20 cellular contexts compared by ENCODE assay signal in the genomic region with DNA sequence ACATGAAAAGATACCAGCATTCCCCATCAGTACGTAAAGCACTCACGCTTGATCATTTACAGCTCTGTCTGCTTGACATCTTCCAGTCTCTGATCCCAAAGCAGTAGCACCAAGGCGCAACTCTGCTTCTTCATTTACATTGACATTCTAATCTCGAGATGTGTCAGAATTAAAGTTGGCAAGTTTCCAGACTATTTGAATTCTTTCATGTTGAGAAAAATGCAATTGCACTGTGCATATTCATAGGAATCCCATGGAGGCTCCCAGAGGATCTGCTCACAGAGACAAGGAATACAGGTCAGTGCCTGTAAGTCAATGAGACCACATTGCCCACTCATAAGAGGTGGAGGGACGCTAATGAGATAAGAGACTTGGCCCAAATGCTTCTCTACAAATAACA.
DNase-seq lines count a peak whose midpoint lies in the region; ATAC-seq and TF ChIP-seq lines count a peak whose summit lies in the region.
"Had no signal": no experiment of that assay in that cellular context is flagged by ENCODE, and none has a peak within 500 bp of the region (broad histone marks: within the 10 kb centered on the region; RNA-seq: fewer than 3 reads in every experiment).

No MANE protein-coding gene starts in this region.

- H2BK15ac ChIP-seq in mesenchymal stem cell (ENCODE audit: low read depth, poor library complexity, severe bottlenecking), result no peak overlapping the region

- no peak for TF ChIP-seq POLR2A in tibial nerve (IDR thresholded peaks at IDR 0.05)

- H3K18ac ChIP-seq in mesenchymal stem cell (ENCODE audit: low read depth in 1 of 2, low read length in 2 of 2), result no peak overlapping the region

- H2BK5ac ChIP-seq in mesenchymal stem cell (ENCODE audit: low read depth, low read length, poor library complexity, severe bottlenecking), result no peak overlapping the region

- 39% methylated on average over 4 of the region's 5 CpGs for WGBS in mesenchymal stem cell
- 45 to 50% methylated on average over 5 of the region's 5 CpGs for WGBS in tibial nerve, 2 donors

- H2BK12ac ChIP-seq in mesenchymal stem cell (ENCODE audit: low read length in 2 of 2), result no peak overlapping the region

- H4K91ac ChIP-seq in mesenchymal stem cell (ENCODE audit: low read length), result no peak overlapping the region

- H3K4ac ChIP-seq in mesenchymal stem cell (ENCODE audit: low read depth in 1 of 2, low read length in 2 of 2), result no peak overlapping the region

- H2AFZ ChIP-seq in mesenchymal stem cell (ENCODE audit: low read depth, low read length), result no peak overlapping the region

- H3K27ac ChIP-seq in mesenchymal stem cell (ENCODE audit: low read length, poor library complexity, severe bottlenecking) (no peak overlapping the region), tibial nerve (no peak overlapping the region)
- H3K27ac ChIP-seq: epithelial cell of prostate, lower lobe of right lung, ovary had no signal

- TF ChIP-seq EP300 in tibial nerve (IDR thresholded peaks at IDR 0.05), result no peak

- no peaks in the 10 kb centered on the region for H3K36me3 ChIP-seq in mesenchymal stem cell (ENCODE audit: control insufficient read depth in 1 of 2, insufficient read depth in 2 of 2, low read depth in 1 of 2, low read length in 2 of 2)
- H3K36me3 ChIP-seq in tibial nerve, result no peaks in the 10 kb centered on the region
- H3K36me3 ChIP-seq: lower lobe of right lung, ovary had no signal

- ATAC-seq in HG03439 (IDR thresholded peaks at IDR 0.05; ENCODE audit: unreplicated experiment), result no peak
- ATAC-seq: lower lobe of right lung had no signal

- no peaks in the 10 kb centered on the region for H3K4me1 ChIP-seq in mesenchymal stem cell (ENCODE audit: control insufficient read depth, insufficient read depth, low read depth, low read length)
- peaks cover 0 to 34% (median 0%) of the 10 kb centered on the region in 4 donors for H3K4me1 ChIP-seq in tibial nerve
- H3K4me1 ChIP-seq: lower lobe of right lung had no signal

- H2AK5ac ChIP-seq in mesenchymal stem cell (ENCODE audit: low read length, severe bottlenecking), result no peak overlapping the region

- no peak overlapping the region for H3K14ac ChIP-seq in mesenchymal stem cell (ENCODE audit: low read length in 2 of 2)

- no peak overlapping the region for H3K23ac ChIP-seq in mesenchymal stem cell (ENCODE audit: low read length in 2 of 2)

- H4K8ac ChIP-seq in mesenchymal stem cell (ENCODE audit: low read length), result no peak overlapping the region

- TF ChIP-seq CTCF in cardiac fibroblast (IDR thresholded peaks at IDR 0.05; ENCODE audit: low read depth, low read length) (no peak), tibial nerve (IDR thresholded peaks at IDR 0.05) (no peak)

- no peaks in the 10 kb centered on the region for H3K79me1 ChIP-seq in mesenchymal stem cell (replicated peaks; ENCODE audit: low read length, poor library complexity, severe bottlenecking)

- no peaks in the 10 kb centered on the region for H3K27me3 ChIP-seq in mesenchymal stem cell (ENCODE audit: control insufficient read depth in 1 of 2, insufficient read depth in 1 of 2, low read length in 2 of 2)
- no peaks in the 10 kb centered on the region for H3K27me3 ChIP-seq in tibial nerve
- H3K27me3 ChIP-seq: ovary had no signal

- H3K4me3 ChIP-seq in cardiac fibroblast (replicated peaks in 1 of 2; ENCODE audit: low read depth in 2 of 2, low read length in 2 of 2) (no peak overlapping the region), mesenchymal stem cell (ENCODE audit: insufficient read depth in 1 of 2, low read depth in 1 of 2, low read length in 2 of 2) (no peak overlapping the region), tibial nerve (no peak overlapping the region)
- H3K4me3 ChIP-seq: lower lobe of right lung, ovary had no signal

- no peaks in the 10 kb centered on the region for H3K9me3 ChIP-seq in mesenchymal stem cell (ENCODE audit: control insufficient read depth, low read length)
- no peaks in the 10 kb centered on the region for H3K9me3 ChIP-seq in tibial nerve
- H3K9me3 ChIP-seq: lower lobe of right lung, ovary had no signal

- H3K4me2 ChIP-seq in mesenchymal stem cell (ENCODE audit: low read length, poor library complexity, severe bottlenecking), result no peak overlapping the region

- no peak overlapping the region for H2BK120ac ChIP-seq in mesenchymal stem cell (ENCODE audit: low read depth, low read length)

- DNase-seq in EL, result peak; percentile 15
- peak; percentile 69 for DNase-seq in NCI-H226
- peak; percentile 52 to 60 for DNase-seq in cardiac fibroblast (ENCODE audit: low read depth in 2 of 2)
- DNase-seq in mesenchymal stem cell, result peak; percentile 45
- no peak for DNase-seq in GM19238 (ENCODE audit: insufficient read length, low spot score)
- no peak for DNase-seq in NCI-H2196 treated with DMSO at 0.1 percent for 48 hours (lab: John Stamatoyannopoulos, UW; ENCODE audit: unreplicated experiment)
- DNase-seq in tibial nerve (ENCODE audit: low spot score in 2 of 2), result no peak
- DNase-seq: activated CD4-positive, alpha-beta T cell treated with anti-CD3 and anti-CD28 coated beads for 48 hours; activated CD8-positive, alpha-beta memory T cell treated with anti-CD3 and anti-CD28 coated beads, Interleukin-2, amount 50 U/mL, for 4 hours; activated naive CD4-positive, alpha-beta T cell treated with Interleukin-2 at 50 U/mL for 16 hours; AML-193; aorta; glutamatergic neuron; lower lobe of right lung; naive B cell; NCI-H748 treated with DMSO at 0.1 percent for 48 hours; ovary; stimulated activated CD4-positive, alpha-beta T cell treated with anti-CD3 and anti-CD28 coated beads, Interleukin-4, amount 100 ng/mL, for 1 hour had no signal

- no peak overlapping the region for H3K9ac ChIP-seq in mesenchymal stem cell (ENCODE audit: low read length)

Comparison
In these comparisons a context has a peak if more than half of its experiments do, and no peak if none do; other contexts are left out.
1. DNase-seq: peak in EL (single experiment), NCI-H226 (single experiment), cardiac fibroblast (2 of 2) and mesenchymal stem cell (single experiment); none in GM19238 (single experiment), NCI-H2196 treated with DMSO at 0.1 percent for 48 hours (single experiment) and tibial nerve (0 of 2).